In genomic region chr1:91502138-91502881, GRCh38 we compare ENCODE assay signal across 9 cellular contexts. TPM values are rescaled to one million over a fixed set of nuclear protein-coding genes. Genes with fewer than 3 reads are reported as not detected.
DNase-seq lines count a peak whose midpoint lies in the region; ATAC-seq and TF ChIP-seq lines count a peak whose summit lies in the region.
"Had no signal": no experiment of that assay in that cellular context is flagged by ENCODE, and none has a peak within 500 bp of the region (broad histone marks: within the 10 kb centered on the region; RNA-seq: fewer than 3 reads in every experiment).

No MANE protein-coding gene starts in this region.

- peak overlapping the region; percentile 83; the same call in 1 of the 2 replicates for H3K9ac ChIP-seq in KMS-11
- H3K9ac ChIP-seq in colonic mucosa (ENCODE audit: low read depth in 2 of 2, low read length in 2 of 2): no peak overlapping the region

- peak overlapping the region; percentile 76; the same call in 1 of the 2 replicates for H3K27ac ChIP-seq in KMS-11
- peak overlapping the region in 1 of 2 donors; percentile 83 for H3K27ac ChIP-seq in coronary artery
- H3K27ac ChIP-seq in osteoblast (ENCODE audit: low read depth, low read length): peak overlapping the region; percentile 92
- H3K27ac ChIP-seq in colonic mucosa: no peak overlapping the region

- intact Hi-C loops in colonic mucosa (cut with DNase I): no loop called here

- H3K36me3 ChIP-seq in KMS-11 (ENCODE audit: insufficient read depth) (no peaks in the 10 kb centered on the region), osteoblast (ENCODE audit: insufficient read depth, low read length) (no peaks in the 10 kb centered on the region), colonic mucosa (no peaks in the 10 kb centered on the region)

- H3K9me3 Mint-ChIP-seq in T-helper 2 cell treated with Interferon-gamma antibody and Interleukin-4, amounts not matched to agents 5 μg/mL and 100 μg/mL, for 36 hours: no peaks in the 10 kb centered on the region

- peak overlapping the region; percentile 47 for H3K27ac Mint-ChIP-seq in T-helper 2 cell treated with Interferon-gamma antibody and Interleukin-4, amounts not matched to agents 5 μg/mL and 100 μg/mL, for 36 hours

- ATAC-seq in HG03432 (IDR thresholded peaks at IDR 0.05; ENCODE audit: unreplicated experiment): no peak

- H3K36me3 Mint-ChIP-seq in T-helper 2 cell treated with Interferon-gamma antibody and Interleukin-4, amounts not matched to agents 5 μg/mL and 100 μg/mL, for 36 hours (ENCODE audit: low read depth): peaks cover 15% of the 10 kb centered on the region

- H3K4me2 ChIP-seq in KMS-11 (peak overlapping the region; percentile 81), osteoblast (ENCODE audit: insufficient read depth, low read length) (peak overlapping the region; percentile 97)

- no peaks in the 10 kb centered on the region for H3K27me3 Mint-ChIP-seq in T-helper 2 cell treated with Interferon-gamma antibody and Interleukin-4, amounts not matched to agents 5 μg/mL and 100 μg/mL, for 36 hours (ENCODE audit: low read depth)

- no peak for TF ChIP-seq CTCF in KMS-11 (conservative IDR thresholded peaks at IDR 0.05; ENCODE audit: low read depth, low read length)
- TF ChIP-seq CTCF in coronary artery (IDR thresholded peaks at IDR 0.05): no peak
- TF ChIP-seq CTCF in osteoblast (IDR thresholded peaks at IDR 0.05; ENCODE audit: extremely low read depth, low read depth, low read length): no peak
- TF ChIP-seq CTCF in colonic mucosa (IDR thresholded peaks at IDR 0.05): no peak

- no peak overlapping the region for H3K4me3 Mint-ChIP-seq in T-helper 2 cell treated with Interferon-gamma antibody and Interleukin-4, amounts not matched to agents 5 μg/mL and 100 μg/mL, for 36 hours

- H3K4me3 ChIP-seq in KMS-11 (IDR thresholded peaks at IDR 0.05; ENCODE audit: insufficient read depth, low read depth, low read length): peak overlapping the region; percentile 1
- H3K4me3 ChIP-seq in coronary artery: peak overlapping the region; percentile 83
- H3K4me3 ChIP-seq in osteoblast (ENCODE audit: insufficient read depth, low read length): peak overlapping the region; percentile 94
- H3K4me3 ChIP-seq in colonic mucosa: no peak overlapping the region

- no peaks in the 10 kb centered on the region for H4K20me1 ChIP-seq in KMS-11 (ENCODE audit: insufficient read depth)
- H4K20me1 ChIP-seq in osteoblast (ENCODE audit: insufficient read depth, low read length): no peaks in the 10 kb centered on the region

- H3K4me1 Mint-ChIP-seq in T-helper 2 cell treated with Interferon-gamma antibody and Interleukin-4, amounts not matched to agents 5 μg/mL and 100 μg/mL, for 36 hours (ENCODE audit: low read depth): peaks cover 31% of the 10 kb centered on the region

- H3K9me3 ChIP-seq in osteoblast (ENCODE audit: low read depth, low read length) (no peaks in the 10 kb centered on the region), colonic mucosa (no peaks in the 10 kb centered on the region)

- no peak for DNase-seq in T-helper 2 cell treated with Interferon-gamma antibody and Interleukin-4, amounts not matched to agents 5 μg/mL and 100 μg/mL, for 36 hours (ENCODE audit: low spot score)
- no peak for DNase-seq in T-helper 2 cell
- no peak for DNase-seq in coronary artery (ENCODE audit: low spot score)
- DNase-seq in osteoblast (ENCODE audit: insufficient read length, low spot score, missing footprints): no peak
- DNase-seq in OCI-M1 (lab: John Stamatoyannopoulos, UW): no peak
- DNase-seq in colonic mucosa: no peak
- DNase-seq: effector CD8-positive, alpha-beta T cell had no signal

- peaks cover 34% of the 10 kb centered on the region for H3K4me1 ChIP-seq in KMS-11 (ENCODE audit: low read depth, poor library complexity, severe bottlenecking)
- H3K4me1 ChIP-seq in osteoblast (ENCODE audit: insufficient read depth, low read length): peaks cover 20% of the 10 kb centered on the region
- H3K4me1 ChIP-seq in colonic mucosa: peaks cover 9% of the 10 kb centered on the region

- H2AFZ ChIP-seq in KMS-11 (ENCODE audit: low read depth) (peak overlapping the region; percentile 75; the same call in 1 of the 2 replicates), osteoblast (ENCODE audit: low read length) (peak overlapping the region; percentile 99)

- H3K79me2 ChIP-seq in KMS-11 (ENCODE audit: insufficient read depth, low read depth) (peaks cover 9% of the 10 kb centered on the region; the same call in 1 of the 2 replicates), osteoblast (ENCODE audit: insufficient read depth, low read length) (peaks cover 32% of the 10 kb centered on the region)

- no peaks in the 10 kb centered on the region for H3K27me3 ChIP-seq in KMS-11 (ENCODE audit: insufficient read depth, low read depth)
- no peaks in the 10 kb centered on the region for H3K27me3 ChIP-seq in osteoblast (ENCODE audit: insufficient read depth, low read length)
- H3K27me3 ChIP-seq in colonic mucosa: no peaks in the 10 kb centered on the region

RNA-seq across cellular contexts. Expression of gene CDC7, which starts 1.7 kb away (rescaled TPM):
- total RNA-seq in osteoblast (2.9 and 3.3 TPM in 2 replicates), colonic mucosa (10 to 100 TPM in 1 of 2 donors, 1 to 10 TPM in 1; 3.5 to 10.3 TPM)
